ENCODE assay signal across 8 cellular contexts in the genomic region with DNA sequence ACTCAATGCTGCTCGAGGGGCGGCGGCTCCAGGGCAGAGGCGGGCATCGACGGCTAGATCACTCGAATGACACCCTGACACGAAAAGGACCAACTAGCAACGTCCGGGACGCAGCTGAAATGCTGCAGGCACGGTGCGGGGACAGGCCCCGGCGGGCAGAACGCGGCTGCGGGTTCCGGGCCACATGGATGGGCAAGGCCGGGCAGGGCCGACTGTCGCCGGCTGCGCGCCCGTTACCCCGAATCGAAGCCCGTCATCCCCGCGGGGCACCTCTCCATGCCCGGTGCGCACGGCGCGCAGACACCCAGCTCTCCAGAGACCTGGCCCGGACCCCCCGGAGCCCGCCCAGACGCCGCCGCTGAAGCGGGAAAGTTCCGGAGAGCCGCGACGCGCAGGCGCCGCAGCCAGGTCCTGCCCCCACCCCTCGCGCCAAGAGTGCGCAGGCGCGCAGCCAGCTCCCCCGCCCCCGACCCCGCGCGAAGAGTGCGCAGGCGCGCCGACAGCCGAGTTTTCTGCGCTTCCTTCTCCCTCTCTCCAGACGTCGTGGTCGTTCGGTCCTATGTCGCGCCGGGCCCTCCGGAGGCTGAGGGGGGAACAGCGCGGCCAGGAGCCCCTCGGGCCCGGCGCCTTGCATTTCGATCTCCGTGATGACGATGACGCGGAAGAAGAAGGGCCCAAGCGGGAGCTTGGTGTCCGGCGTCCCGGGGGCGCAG. TPM values are rescaled to one million over a fixed set of nuclear protein-coding genes. Genes with fewer than 3 reads are reported as not detected.
DNase-seq lines count a peak whose midpoint lies in the region; ATAC-seq and TF ChIP-seq lines count a peak whose summit lies in the region.

A gene with protein sequence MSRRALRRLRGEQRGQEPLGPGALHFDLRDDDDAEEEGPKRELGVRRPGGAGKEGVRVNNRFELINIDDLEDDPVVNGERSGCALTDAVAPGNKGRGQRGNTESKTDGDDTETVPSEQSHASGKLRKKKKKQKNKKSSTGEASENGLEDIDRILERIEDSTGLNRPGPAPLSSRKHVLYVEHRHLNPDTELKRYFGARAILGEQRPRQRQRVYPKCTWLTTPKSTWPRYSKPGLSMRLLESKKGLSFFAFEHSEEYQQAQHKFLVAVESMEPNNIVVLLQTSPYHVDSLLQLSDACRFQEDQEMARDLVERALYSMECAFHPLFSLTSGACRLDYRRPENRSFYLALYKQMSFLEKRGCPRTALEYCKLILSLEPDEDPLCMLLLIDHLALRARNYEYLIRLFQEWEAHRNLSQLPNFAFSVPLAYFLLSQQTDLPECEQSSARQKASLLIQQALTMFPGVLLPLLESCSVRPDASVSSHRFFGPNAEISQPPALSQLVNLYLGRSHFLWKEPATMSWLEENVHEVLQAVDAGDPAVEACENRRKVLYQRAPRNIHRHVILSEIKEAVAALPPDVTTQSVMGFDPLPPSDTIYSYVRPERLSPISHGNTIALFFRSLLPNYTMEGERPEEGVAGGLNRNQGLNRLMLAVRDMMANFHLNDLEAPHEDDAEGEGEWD (plus strand): TSS at position 484 of the 713 bp plus-strand sequence. CDS start 76 bp downstream, at position 560.

- peak within 1 kb of the TSS; percentile 97 for H3K4me2 ChIP-seq in KMS-11
- peak within 1 kb of the TSS; percentile 81 for H3K4me2 ChIP-seq in fibroblast of lung (ENCODE audit: extremely low read depth, insufficient read depth, low read length)

- H3K27me3 ChIP-seq in KMS-11 (ENCODE audit: insufficient read depth, low read depth), result no peaks in the 10 kb centered on the region
- H3K27me3 ChIP-seq in fibroblast of lung (ENCODE audit: control insufficient read depth, insufficient read depth, low read length), result no peaks in the 10 kb centered on the region
- no peaks in the 10 kb centered on the region for H3K27me3 ChIP-seq in naive thymus-derived CD4-positive, alpha-beta T cell (ENCODE audit: control insufficient read depth in 2 of 2, insufficient read depth in 2 of 2, low read length in 2 of 2)

- peaks cover 6 to 32% (median 20%) of the 10 kb centered on the region in 7 donors for H3K4me1 Mint-ChIP-seq in naive thymus-derived CD4-positive, alpha-beta T cell
- peaks cover 19% of the 10 kb centered on the region for H3K4me1 Mint-ChIP-seq in stimulated activated memory B cell treated with anti-CD40 and anti-IgM and Interleukin-4, amounts not matched to agents 10 μg/mL and 1 μg/mL and 100 μg/mL, for 72 hours

- POLR2A ChIA-PET in RWPE1 (lab: Yijun Ruan, JAX; ENCODE audit: low non-redundant PET), result interaction anchor here (0.6 to 1.1 kb wide), 4 partner anchors 36 to 151 kb away, joined by 3 to 6 read pairs (median 4); no protein-coding TSS in a partner anchor
- POLR2A ChIA-PET in naive thymus-derived CD4-positive, alpha-beta T cell (lab: Charles Lee), result interaction anchor here (0.6 to 4.0 kb wide), 24 partner anchors 9 to 1303 kb away, joined by 3 to 67 read pairs (median 4); a partner anchor contains a TSS

- H3K9me3 ChIP-seq in fibroblast of lung (ENCODE audit: control insufficient read depth, insufficient read depth, low read depth, low read length), result no peaks in the 10 kb centered on the region
- peaks cover 0 to 7% (median 0%) of the 10 kb centered on the region in 3 experiments for H3K9me3 ChIP-seq in naive thymus-derived CD4-positive, alpha-beta T cell (ENCODE audit: control insufficient read depth in 2 of 3, low read length in 3 of 3)

- DNase-seq in DMS153 treated with DMSO at 0.1 percent for 48 hours (lab: John Stamatoyannopoulos, UW; ENCODE audit: unreplicated experiment), result peak; percentile 56
- DNase-seq in RWPE1 (ENCODE audit: low spot score), result peak; percentile 93
- DNase-seq in activated T-helper 1 cell treated with anti-CD3 and anti-CD28 coated beads, Interleukin-2, amount 50 U/mL, for 16 hours (ENCODE audit: low read depth in 1 of 2, low spot score in 1 of 2), result peak; percentile 76 to 80
- DNase-seq in fibroblast of lung (ENCODE audit: low read depth in 2 of 2), result peak; percentile 67 to 88
- DNase-seq in naive thymus-derived CD4-positive, alpha-beta T cell, result peak; percentile 79 to 90 (median 83)

- intact Hi-C loops in naive thymus-derived CD4-positive, alpha-beta T cell (cut with micrococcal nuclease), result loop anchor here (1.0 to 5.0 kb wide), 11 partner anchors 9 to 556 kb away; a partner anchor contains a TSS

- H3K4me3 ChIP-seq in KMS-11 (IDR thresholded peaks at IDR 0.05; ENCODE audit: insufficient read depth, low read depth, low read length), result peak within 1 kb of the TSS; percentile 47
- peak within 1 kb of the TSS; percentile 70 to 96 (median 87) for H3K4me3 ChIP-seq in fibroblast of lung (replicated peaks in 1 of 4; ENCODE audit: control extremely low read depth in 1 of 4, insufficient read depth in 1 of 4, low read depth in 3 of 4, low read length in 4 of 4)
- H3K4me3 ChIP-seq in naive thymus-derived CD4-positive, alpha-beta T cell (ENCODE audit: low read length), result peak within 1 kb of the TSS; percentile 94

- H4K20me1 ChIP-seq in KMS-11 (ENCODE audit: insufficient read depth), result peaks cover 7% of the 10 kb centered on the region; the same call in 1 of the 2 replicates
- H4K20me1 ChIP-seq in fibroblast of lung (ENCODE audit: control insufficient read depth, extremely low read depth, insufficient read depth, low read length), result peaks cover 3% of the 10 kb centered on the region

- H3K4me1 ChIP-seq in KMS-11 (ENCODE audit: low read depth, poor library complexity, severe bottlenecking) (peaks cover 36% of the 10 kb centered on the region), fibroblast of lung (ENCODE audit: control insufficient read depth, extremely low read depth, insufficient read depth, low read length) (peaks cover 5% of the 10 kb centered on the region)
- peaks cover 4 to 17% of the 10 kb centered on the region in 2 donors for H3K4me1 ChIP-seq in naive thymus-derived CD4-positive, alpha-beta T cell (ENCODE audit: control insufficient read depth in 2 of 2, insufficient read depth in 2 of 2, low read length in 2 of 2)

- H3K79me2 ChIP-seq in KMS-11 (ENCODE audit: insufficient read depth, low read depth) (peaks cover 47% of the 10 kb centered on the region), fibroblast of lung (ENCODE audit: control insufficient read depth, insufficient read depth, low read length) (peaks cover 35% of the 10 kb centered on the region)

- H3K27ac Mint-ChIP-seq in naive thymus-derived CD4-positive, alpha-beta T cell, result peak within 1 kb of the TSS; percentile 89 to 99 (median 97)
- peak within 1 kb of the TSS; percentile 97 for H3K27ac Mint-ChIP-seq in stimulated activated memory B cell treated with anti-CD40 and anti-IgM and Interleukin-4, amounts not matched to agents 10 μg/mL and 1 μg/mL and 100 μg/mL, for 72 hours

- TF ChIP-seq CTCF in KMS-11 (conservative IDR thresholded peaks at IDR 0.05; ENCODE audit: low read depth, low read length) (no peak), RWPE1 (conservative IDR thresholded peaks at IDR 0.05; ENCODE audit: low read depth) (no peak), fibroblast of lung (conservative IDR thresholded peaks at IDR 0.05 in 1 of 2, IDR thresholded peaks at IDR 0.05 in 1 of 2; ENCODE audit: low read depth in 1 of 2, low read length in 2 of 2) (no peak)

- peak within 1 kb of the TSS; percentile 67 for H2AFZ ChIP-seq in KMS-11 (ENCODE audit: low read depth)
- H2AFZ ChIP-seq in fibroblast of lung (ENCODE audit: low read length), result peak within 1 kb of the TSS; percentile 34

- H3K9me3 Mint-ChIP-seq in naive thymus-derived CD4-positive, alpha-beta T cell, result peaks cover 0 to 19% (median 6%) of the 10 kb centered on the region in 11 donors
- H3K9me3 Mint-ChIP-seq in stimulated activated memory B cell treated with anti-CD40 and anti-IgM and Interleukin-4, amounts not matched to agents 10 μg/mL and 1 μg/mL and 100 μg/mL, for 72 hours, result no peaks in the 10 kb centered on the region

- CTCF ChIA-PET in RWPE1 (lab: Yijun Ruan, JAX), result interaction anchor here (0.5 to 1.7 kb wide), 2 partner anchors 12 to 633 kb away, joined by 5 to 10 read pairs; no protein-coding TSS in a partner anchor
- CTCF ChIA-PET in naive thymus-derived CD4-positive, alpha-beta T cell (lab: Charles Lee), result interaction anchor here (0.6 to 2.0 kb wide), 8 partner anchors 10 to 1306 kb away, joined by 3 to 9 read pairs (median 4); no protein-coding TSS in a partner anchor

- H3K36me3 ChIP-seq in KMS-11 (ENCODE audit: insufficient read depth), result peaks cover 16% of the 10 kb centered on the region; the same call in 1 of the 2 replicates
- H3K36me3 ChIP-seq in fibroblast of lung (ENCODE audit: control insufficient read depth, insufficient read depth, low read length), result peaks cover 6% of the 10 kb centered on the region
- peaks cover 0 to 26% (median 3%) of the 10 kb centered on the region in 3 experiments for H3K36me3 ChIP-seq in naive thymus-derived CD4-positive, alpha-beta T cell (ENCODE audit: control insufficient read depth in 2 of 3, insufficient read depth in 3 of 3, low read length in 3 of 3)

- peak within 1 kb of the TSS; percentile 73 to 95 (median 92) for H3K4me3 Mint-ChIP-seq in naive thymus-derived CD4-positive, alpha-beta T cell
- H3K4me3 Mint-ChIP-seq in stimulated activated memory B cell treated with anti-CD40 and anti-IgM and Interleukin-4, amounts not matched to agents 10 μg/mL and 1 μg/mL and 100 μg/mL, for 72 hours, result peak within 1 kb of the TSS; percentile 85

- H3K27me3 Mint-ChIP-seq in naive thymus-derived CD4-positive, alpha-beta T cell, result no peaks in the 10 kb centered on the region
- no peaks in the 10 kb centered on the region for H3K27me3 Mint-ChIP-seq in stimulated activated memory B cell treated with anti-CD40 and anti-IgM and Interleukin-4, amounts not matched to agents 10 μg/mL and 1 μg/mL and 100 μg/mL, for 72 hours

- ATAC-seq in GM21723 (IDR thresholded peaks at IDR 0.05; ENCODE audit: unreplicated experiment), result peak; percentile 41
- peak; percentile 43 for ATAC-seq in naive thymus-derived CD4-positive, alpha-beta T cell
- ATAC-seq in stimulated activated memory B cell treated with anti-CD40 and anti-IgM and Interleukin-4, amounts not matched to agents 10 μg/mL and 1 μg/mL and 100 μg/mL, for 72 hours, result peak; percentile 67

- peaks cover 5 to 26% (median 11%) of the 10 kb centered on the region in 5 donors for H3K36me3 Mint-ChIP-seq in naive thymus-derived CD4-positive, alpha-beta T cell
- peaks cover 15% of the 10 kb centered on the region for H3K36me3 Mint-ChIP-seq in stimulated activated memory B cell treated with anti-CD40 and anti-IgM and Interleukin-4, amounts not matched to agents 10 μg/mL and 1 μg/mL and 100 μg/mL, for 72 hours

- H3K27ac ChIP-seq in KMS-11 (peak within 1 kb of the TSS; percentile 97), RWPE1 (peak within 1 kb of the TSS; percentile 98), fibroblast of lung (ENCODE audit: insufficient read depth, low read length) (peak within 1 kb of the TSS; percentile 100)
- peak within 1 kb of the TSS; percentile 100 for H3K27ac ChIP-seq in naive thymus-derived CD4-positive, alpha-beta T cell (ENCODE audit: low read depth, low read length)

- H3K9ac ChIP-seq in KMS-11, result peak within 1 kb of the TSS; percentile 87
- peak within 1 kb of the TSS; percentile 100 for H3K9ac ChIP-seq in fibroblast of lung (ENCODE audit: insufficient read depth, low read length)

RNA-seq across cellular contexts. Expression of the gene that starts here (rescaled TPM):
- total RNA-seq in fibroblast of lung, result 171 and 176 TPM in 2 replicates
- polyA plus RNA-seq in fibroblast of lung, result 150 and 158 TPM in 2 replicates
- 174 and 189 TPM in 2 replicates for polyA plus RNA-seq in fibroblast of lung (2012)
- polyA minus RNA-seq in fibroblast of lung (ENCODE audit: low replicate concordance), result 168 and 191 TPM in 2 replicates
- total RNA-seq in naive thymus-derived CD4-positive, alpha-beta T cell, result 100 to 1,000 TPM; 200 to 392 (median 262) TPM
- 100 to 1,000 TPM in 1 of 2 donors, 10 to 100 TPM in 1; 68.1 to 122 TPM for polyA plus RNA-seq in naive thymus-derived CD4-positive, alpha-beta T cell

Comparison
In these comparisons a context has a peak if more than half of its experiments do, and no peak if none do; other contexts are left out.
1. Peak in every context shown above with its lines: DNase-seq, ATAC-seq, H3K4me3 ChIP-seq and H3K27ac ChIP-seq.